ENCODE assay signal across 11 cellular contexts in genomic region chr4:163111588-163111987, GRCh38. TPM values are rescaled to one million over a fixed set of nuclear protein-coding genes. Genes with fewer than 3 reads are reported as not detected.
DNase-seq lines count a peak whose midpoint lies in the region; ATAC-seq and TF ChIP-seq lines count a peak whose summit lies in the region.
"Had no signal": no experiment of that assay in that cellular context is flagged by ENCODE, and none has a peak within 500 bp of the region (broad histone marks: within the 10 kb centered on the region; RNA-seq: fewer than 3 reads in every experiment).

No MANE protein-coding gene starts in this region.

- H3K36me3 ChIP-seq in left lung, result no peaks in the 10 kb centered on the region

- no peaks in the 10 kb centered on the region for H3K27me3 Mint-ChIP-seq in central memory CD8-positive, alpha-beta T cell
- H3K27me3 Mint-ChIP-seq in naive thymus-derived CD8-positive, alpha-beta T cell, result no peaks in the 10 kb centered on the region
- H3K27me3 Mint-ChIP-seq: activated CD4-positive, alpha-beta T cell treated with anti-CD3 and anti-CD28 coated beads, Interleukin-2, amount 10 ng/mL, durations not matched to agents 7 days and 5 days had no signal

- intact Hi-C loops in left lung (cut with DNase I), result no loop called here

- H3K27me3 ChIP-seq in AG04450 (ENCODE audit: control insufficient read depth, insufficient read depth, low read length), result no peaks in the 10 kb centered on the region
- no peaks in the 10 kb centered on the region for H3K27me3 ChIP-seq in left lung
- H3K27me3 ChIP-seq: MG63 had no signal

- H3K9me3 Mint-ChIP-seq in central memory CD8-positive, alpha-beta T cell, result no peaks in the 10 kb centered on the region
- H3K9me3 Mint-ChIP-seq in naive thymus-derived CD8-positive, alpha-beta T cell, result no peaks in the 10 kb centered on the region
- H3K9me3 Mint-ChIP-seq: activated CD4-positive, alpha-beta T cell treated with anti-CD3 and anti-CD28 coated beads, Interleukin-2, amount 10 ng/mL, durations not matched to agents 7 days and 5 days had no signal

- H3K4me1 ChIP-seq in left lung, result no peaks in the 10 kb centered on the region

- ATAC-seq in central memory CD8-positive, alpha-beta T cell (replicated peaks; ENCODE audit: extremely low read depth, poor library complexity, severe bottlenecking), result no peak
- ATAC-seq in left lung, result peak; percentile 34
- ATAC-seq in naive thymus-derived CD8-positive, alpha-beta T cell, result no peak

- POLR2A ChIA-PET in AG04450 (lab: Yijun Ruan, JAX), result no interaction called here
- POLR2A ChIA-PET in naive thymus-derived CD8-positive, alpha-beta T cell (lab: Charles Lee), result interaction anchor here (0.6 kb wide), 1 partner anchor 439 kb away, joined by 4 read pairs; no protein-coding TSS in a partner anchor

- H3K27ac Mint-ChIP-seq in central memory CD8-positive, alpha-beta T cell (ENCODE audit: low read depth), result peak overlapping the region; percentile 17
- H3K27ac Mint-ChIP-seq in naive thymus-derived CD8-positive, alpha-beta T cell, result peak overlapping the region in 3 of 10 donors; percentile 16 to 46 (median 30)

- DNase-seq in AG04450 (ENCODE audit: low read depth, low spot score) (no peak), HuH-7 (ENCODE audit: low spot score) (peak; percentile 2), left lung (no peak), midbrain (lab: John Stamatoyannopoulos, UW) (no peak), T-helper 9 cell (no peak)
- no peak for DNase-seq in central memory CD8-positive, alpha-beta T cell (ENCODE audit: low spot score in 2 of 2)
- no peak for DNase-seq in NK-92 treated with Interleukin-12 subunit alpha and Interleukin-12 subunit beta, amount 100 ng/mL, for 24 hours (lab: John Stamatoyannopoulos, UW)
- DNase-seq in naive thymus-derived CD8-positive, alpha-beta T cell, result no peak
- DNase-seq: activated CD4-positive, alpha-beta T cell treated with anti-CD3 and anti-CD28 coated beads, Interleukin-2, amount 10 ng/mL, durations not matched to agents 7 days and 5 days; MG63 had no signal

- no peak overlapping the region for H3K4me3 Mint-ChIP-seq in central memory CD8-positive, alpha-beta T cell
- H3K4me3 Mint-ChIP-seq in naive thymus-derived CD8-positive, alpha-beta T cell, result no peak overlapping the region
- H3K4me3 Mint-ChIP-seq: activated CD4-positive, alpha-beta T cell treated with anti-CD3 and anti-CD28 coated beads, Interleukin-2, amount 10 ng/mL, durations not matched to agents 7 days and 5 days had no signal

- TF ChIP-seq CTCF in AG04450 (IDR thresholded peaks at IDR 0.05; ENCODE audit: low read depth, low read length), result peak; percentile 61
- TF ChIP-seq CTCF in left lung (IDR thresholded peaks at IDR 0.05), result no peak

- H3K9me3 ChIP-seq in AG04450 (ENCODE audit: control insufficient read depth, insufficient read depth, low read length) (no peaks in the 10 kb centered on the region), left lung (no peaks in the 10 kb centered on the region)
- H3K9me3 ChIP-seq: MG63 had no signal

- CTCF ChIA-PET in AG04450 (lab: Charles Lee), result interaction anchor here (0.7 to 9.9 kb wide), 6 partner anchors 8 to 219 kb away, joined by 3 to 160 read pairs (median 6); partner anchors contain the start of gene NPY1R

- peaks cover 5% of the 10 kb centered on the region for H3K36me3 Mint-ChIP-seq in central memory CD8-positive, alpha-beta T cell (ENCODE audit: insufficient read depth)
- peaks cover 2 to 21% (median 10%) of the 10 kb centered on the region in 3 donors for H3K36me3 Mint-ChIP-seq in naive thymus-derived CD8-positive, alpha-beta T cell

- H3K4me1 Mint-ChIP-seq in central memory CD8-positive, alpha-beta T cell, result peaks cover 8% of the 10 kb centered on the region
- peaks cover 0 to 14% (median 7%) of the 10 kb centered on the region in 4 donors for H3K4me1 Mint-ChIP-seq in naive thymus-derived CD8-positive, alpha-beta T cell

- H3K27ac ChIP-seq in AG04450 (ENCODE audit: low read depth, low read length), result no peak overlapping the region
- H3K27ac ChIP-seq in left lung, result no peak overlapping the region
- H3K27ac ChIP-seq: C4-2B had no signal

- H3K4me3 ChIP-seq in AG04450 (ENCODE audit: low read depth, low read length), result no peak overlapping the region
- no peak overlapping the region for H3K4me3 ChIP-seq in left lung
- H3K4me3 ChIP-seq: MG63 had no signal

RNA-seq across cellular contexts. Expression of gene NAF1, which starts 55.1 kb away (rescaled TPM):
- 8.0 and 10.7 TPM in 2 replicates for polyA plus RNA-seq in AG04450 (2011; rRNA removed)
- 6.2 and 7.7 TPM in 2 replicates for polyA minus RNA-seq in AG04450 (2011; rRNA and poly(A)+ RNA removed)
- total RNA-seq in left lung, result 10 to 100 TPM; 18.4 to 20.5 TPM
- 10 to 100 TPM; 20.8 to 22.8 TPM for total RNA-seq in naive thymus-derived CD8-positive, alpha-beta T cell
- polyA plus RNA-seq in naive thymus-derived CD8-positive, alpha-beta T cell, result 1 to 10 TPM; 2.3 to 5.4 (median 3.2) TPM
